Comparison of ENCODE assay signal across 24 cellular contexts in genomic region chr3:99607151-99607550, GRCh38. TPM values are rescaled to one million over a fixed set of nuclear protein-coding genes. Genes with fewer than 3 reads are reported as not detected.
DNase-seq lines count a peak whose midpoint lies in the region; ATAC-seq and TF ChIP-seq lines count a peak whose summit lies in the region.
"Had no signal": no experiment of that assay in that cellular context is flagged by ENCODE, and none has a peak within 500 bp of the region (broad histone marks: within the 10 kb centered on the region; RNA-seq: fewer than 3 reads in every experiment).

No MANE protein-coding gene starts in this region.

- H3K4me3 ChIP-seq in GM12865 (ENCODE audit: low read depth, low read length) (no peak overlapping the region), sigmoid colon (no peak overlapping the region), GM23338 (no peak overlapping the region)
- H3K4me3 ChIP-seq: body of pancreas, esophagus squamous epithelium, K562, prostate gland, smooth muscle cell, uterus had no signal

- H3K4me1 ChIP-seq in sigmoid colon (no peaks in the 10 kb centered on the region), GM23338 (ENCODE audit: insufficient read depth) (no peaks in the 10 kb centered on the region)
- H3K4me1 ChIP-seq: BE2C, body of pancreas, esophagus squamous epithelium, prostate gland, uterus had no signal

- H3K36me3 ChIP-seq in sigmoid colon, result no peaks in the 10 kb centered on the region
- no peaks in the 10 kb centered on the region for H3K36me3 ChIP-seq in GM23338 (ENCODE audit: insufficient read depth)
- H3K36me3 ChIP-seq: BE2C, esophagus squamous epithelium, prostate gland, uterus had no signal

- no peaks in the 10 kb centered on the region for H3K36me3 Mint-ChIP-seq in GM23338 (ENCODE audit: low read depth)

- H3K4me1 Mint-ChIP-seq in GM23338, result peaks cover under 1% of the 10 kb centered on the region; the same call in 2 of the 3 replicates
- H3K4me1 Mint-ChIP-seq: neural crest cell had no signal

- no peak overlapping the region for H3K27ac Mint-ChIP-seq in GM23338
- H3K27ac Mint-ChIP-seq: activated T-helper 2 cell treated with anti-CD3 and anti-CD28 coated beads, Interferon-gamma antibody, Interleukin-2, Interleukin-4, amounts not matched to agents 10 μg/mL and 5 μg/mL and 100 μg/mL, durations not matched to agents 14 hours and 24 hours and 36 hours; effector memory CD8-positive, alpha-beta T cell had no signal

- peaks cover 1% of the 10 kb centered on the region for H3K27me3 Mint-ChIP-seq in GM23338 (ENCODE audit: insufficient read depth, low read depth, poor library complexity)

- 79 to 86% methylated on average over 1 of the region's 1 CpG for WGBS in sigmoid colon, 2 donors

- H3K27ac ChIP-seq in sigmoid colon, result no peak overlapping the region
- no peak overlapping the region for H3K27ac ChIP-seq in GM23338 (ENCODE audit: low read depth)
- H3K27ac ChIP-seq: body of pancreas, esophagus squamous epithelium, prostate gland, uterus had no signal

- H3K9me3 ChIP-seq in sigmoid colon, result peaks cover 0 to 6% (median 0%) of the 10 kb centered on the region in 4 donors
- H3K9me3 ChIP-seq: BE2C, body of pancreas, esophagus squamous epithelium, prostate gland, uterus had no signal

- TF ChIP-seq EP300 in sigmoid colon (IDR thresholded peaks at IDR 0.05), result no peak

- ATAC-seq in GM19025 (IDR thresholded peaks at IDR 0.05; ENCODE audit: low read depth, unreplicated experiment), result peak; percentile 85
- peak; percentile 76 for ATAC-seq in HG02571 (IDR thresholded peaks at IDR 0.05; ENCODE audit: unreplicated experiment)
- peak; percentile 52 for ATAC-seq in HG03442 (IDR thresholded peaks at IDR 0.05; ENCODE audit: unreplicated experiment)
- no peak for ATAC-seq in GM23338
- ATAC-seq: body of pancreas; effector memory CD8-positive, alpha-beta T cell; K562; left colon had no signal

- no peak overlapping the region for H3K4me2 ChIP-seq in GM23338
- H3K4me2 ChIP-seq: smooth muscle cell had no signal

- no peak for TF ChIP-seq POLR2A in sigmoid colon (IDR thresholded peaks at IDR 0.05)

- peak; percentile 64 for DNase-seq in GM12865 (ENCODE audit: low read depth)
- DNase-seq in stimulated activated naive CD4-positive, alpha-beta T cell (lab: John Stamatoyannopoulos, UW), result no peak
- DNase-seq in stimulated activated CD4-positive, alpha-beta T cell treated with anti-CD3 and anti-CD28 coated beads, Interleukin-2, amount 100 ng/mL, for 48 hours, result no peak
- no peak for DNase-seq in sigmoid colon
- DNase-seq in GM23338 (ENCODE audit: low spot score), result no peak
- DNase-seq: activated CD4-positive, alpha-beta T cell treated with anti-CD3 and anti-CD28 coated beads for 48 hours; BE2C; body of pancreas; COR-L47; effector memory CD8-positive, alpha-beta T cell; esophagus squamous epithelium; left colon; midbrain; NCI-H1930; stimulated activated CD4-positive, alpha-beta T cell treated with anti-CD3 and anti-CD28 coated beads, Interleukin-4, amount 100 ng/mL, for 24 hours; uterus had no signal

- TF ChIP-seq CTCF in GM12865 (IDR thresholded peaks at IDR 0.05; ENCODE audit: insufficient read depth, low read depth, low read length, missing control alignments) (no peak), sigmoid colon (IDR thresholded peaks at IDR 0.05) (no peak), GM23338 (conservative IDR thresholded peaks at IDR 0.05; ENCODE audit: low read depth in 2 of 2) (no peak)

- H4K20me1 ChIP-seq in GM23338 (replicated peaks; ENCODE audit: insufficient read depth), result no peaks in the 10 kb centered on the region

- no peaks in the 10 kb centered on the region for H3K79me2 ChIP-seq in GM23338 (replicated peaks; ENCODE audit: insufficient read depth)

- no peak overlapping the region for H2AFZ ChIP-seq in GM23338

- H3K9me3 Mint-ChIP-seq in GM23338, result no peaks in the 10 kb centered on the region; the same call in 2 of the 3 replicates
- H3K9me3 Mint-ChIP-seq: activated T-helper 2 cell treated with anti-CD3 and anti-CD28 coated beads, Interferon-gamma antibody, Interleukin-2, Interleukin-4, amounts not matched to agents 10 μg/mL and 5 μg/mL and 100 μg/mL, durations not matched to agents 14 hours and 24 hours and 36 hours had no signal

- no peaks in the 10 kb centered on the region for H3K27me3 ChIP-seq in sigmoid colon
- H3K27me3 ChIP-seq in GM23338 (ENCODE audit: insufficient read depth), result no peaks in the 10 kb centered on the region
- H3K27me3 ChIP-seq: BE2C, body of pancreas, esophagus squamous epithelium, uterus had no signal

- no peaks in the 10 kb centered on the region for H3F3A ChIP-seq in GM23338 (replicated peaks; ENCODE audit: low read depth)

- intact Hi-C loops in sigmoid colon (cut with DNase I), result no loop called here

- H3K4me3 Mint-ChIP-seq in GM23338, result no peak overlapping the region
- H3K4me3 Mint-ChIP-seq: effector memory CD8-positive, alpha-beta T cell; neural crest cell had no signal

- H3K9me2 ChIP-seq in GM23338 (ENCODE audit: insufficient read depth), result no peaks in the 10 kb centered on the region

TF ChIP-seq in GM23338, 12 proteins besides CTCF, POLR2A, EP300 and RAD21:
- TF ChIP-seq CREB1 (CRISPR knock-in tag; IDR thresholded peaks at IDR 0.05; ENCODE audit: low read depth) (no peak), ZNF331 (CRISPR knock-in tag; IDR thresholded peaks at IDR 0.05; ENCODE audit: low read depth) (no peak), POLR2AphosphoS5 (IDR thresholded peaks at IDR 0.05; ENCODE audit: low read depth) (no peak), STAT1 (IDR thresholded peaks at IDR 0.05; ENCODE audit: unreplicated experiment) (no peak), EZH2phosphoT487 (IDR thresholded peaks at IDR 0.05; ENCODE audit: unreplicated experiment) (no peak), JUNB (IDR thresholded peaks at IDR 0.05; ENCODE audit: unreplicated experiment) (no peak)
- TF ChIP-seq, protein P1, sequence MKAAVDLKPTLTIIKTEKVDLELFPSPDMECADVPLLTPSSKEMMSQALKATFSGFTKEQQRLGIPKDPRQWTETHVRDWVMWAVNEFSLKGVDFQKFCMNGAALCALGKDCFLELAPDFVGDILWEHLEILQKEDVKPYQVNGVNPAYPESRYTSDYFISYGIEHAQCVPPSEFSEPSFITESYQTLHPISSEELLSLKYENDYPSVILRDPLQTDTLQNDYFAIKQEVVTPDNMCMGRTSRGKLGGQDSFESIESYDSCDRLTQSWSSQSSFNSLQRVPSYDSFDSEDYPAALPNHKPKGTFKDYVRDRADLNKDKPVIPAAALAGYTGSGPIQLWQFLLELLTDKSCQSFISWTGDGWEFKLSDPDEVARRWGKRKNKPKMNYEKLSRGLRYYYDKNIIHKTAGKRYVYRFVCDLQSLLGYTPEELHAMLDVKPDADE (IDR thresholded peaks at IDR 0.05), result no peak

RNA-seq across cellular contexts. Expression of gene COL8A1, which starts 31.2 kb away (rescaled TPM):
- 10 to 100 TPM; 15.3 to 39.6 (median 18.3) TPM for total RNA-seq in sigmoid colon
- polyA plus RNA-seq in sigmoid colon (1 to 10 TPM in 1 of 3 donors, under 1 TPM in 2; 0.23 to 2.2 (median 0.60) TPM), GM23338 (2016; fragmentation: Nextera tagmentation; extraction: Ambion mirVana) (0.24 and 0.26 TPM in 2 replicates)
- 0.97 and 1.7 TPM in 2 replicates for total RNA-seq in GM23338 (2014; rRNA removed; shearing (Covaris generic))
- total RNA-seq: activated T-helper 2 cell treated with anti-CD3 and anti-CD28 coated beads, Interferon-gamma antibody, Interleukin-2, Interleukin-4, amounts not matched to agents 10 μg/mL and 5 μg/mL and 100 μg/mL, durations not matched to agents 14 hours and 24 hours and 36 hours had no signal
- polyA plus RNA-seq: K562 had no signal
